14 cellular contexts compared by ENCODE assay signal in genomic region chr5:2879701-2880100, GRCh38.
A peak's percentile ranks its signal among the peaks of the same experiment; 100 is the strongest.
DNase-seq lines count a peak whose midpoint lies in the region; ATAC-seq, FAIRE-seq and TF ChIP-seq lines count a peak whose summit lies in the region.
"Had no signal": no experiment of that assay in that cellular context is flagged by ENCODE, and none has a peak within 500 bp of the region (broad histone marks: within the 10 kb centered on the region; RNA-seq: fewer than 3 reads in every experiment).

No MANE protein-coding gene starts in this region.

- TF ChIP-seq RAD21 in K562 (CRISPR knock-in tag; conservative IDR thresholded peaks at IDR 0.05 in 1 of 2, IDR thresholded peaks at IDR 0.05 in 1 of 2) = no peak

- no peak overlapping the region for H2BK15ac ChIP-seq in neuronal stem cell (ENCODE audit: low read length)

- peaks cover 5% of the 10 kb centered on the region; the same call in 2 of the 3 replicates for H3K4me1 Mint-ChIP-seq in GM23338
- H3K4me1 Mint-ChIP-seq: CD4-positive, alpha-beta memory T cell had no signal

- no peaks in the 10 kb centered on the region for H3K4me1 ChIP-seq in GM23338 (ENCODE audit: insufficient read depth)
- H3K4me1 ChIP-seq in HEK293 (ENCODE audit: control insufficient read depth, insufficient read depth, low read length) = no peaks in the 10 kb centered on the region
- no peaks in the 10 kb centered on the region for H3K4me1 ChIP-seq in K562 (replicated peaks in 1 of 2; ENCODE audit: control insufficient read depth in 2 of 2, insufficient read depth in 2 of 2, low read length in 2 of 2)
- no peaks in the 10 kb centered on the region for H3K4me1 ChIP-seq in neuronal stem cell (ENCODE audit: control insufficient read depth in 2 of 2, insufficient read depth in 1 of 2, low read depth in 1 of 2, low read length in 2 of 2)
- H3K4me1 ChIP-seq: A549, BE2C had no signal

- CTCF ChIA-PET in HEK293 (lab: Yijun Ruan, JAX) = no interaction called here
- CTCF ChIA-PET in K562 (lab: Yijun Ruan, JAX; ENCODE audit: low intra/inter-chr PET ratio) = no interaction called here

- H3K14ac ChIP-seq in neuronal stem cell (ENCODE audit: low read length) = no peak overlapping the region

- H3K36me3 ChIP-seq in GM23338 (ENCODE audit: insufficient read depth) (peaks cover 13% of the 10 kb centered on the region; the same call in 1 of the 2 replicates), HEK293 (ENCODE audit: control insufficient read depth in 2 of 2, insufficient read depth in 1 of 2, low read length in 2 of 2) (no peaks in the 10 kb centered on the region), K562 (ENCODE audit: control insufficient read depth, insufficient read depth, low read length) (no peaks in the 10 kb centered on the region), neuronal stem cell (replicated peaks in 1 of 2; ENCODE audit: control insufficient read depth in 2 of 2, insufficient read depth in 2 of 2, low read length in 2 of 2) (no peaks in the 10 kb centered on the region)
- H3K36me3 ChIP-seq: BE2C had no signal

- H3K79me2 ChIP-seq in GM23338 (replicated peaks; ENCODE audit: insufficient read depth) (no peaks in the 10 kb centered on the region), K562 (ENCODE audit: control insufficient read depth, insufficient read depth, low read length) (no peaks in the 10 kb centered on the region)

- 0% methylated on average over 1 of the region's 1 CpG for WGBS in K562 (ENCODE audit: insufficient coverage, low coverage, missing lambda C conversion rate)
- WGBS in neuronal stem cell (ENCODE audit: extremely low coverage in 2 of 2, insufficient read length in 2 of 2, insufficient replicate concordance in 1 of 2), 2 donors = no CpG with 5 or more reads among the region's 1 CpG

- peak; percentile 13 for DNase-seq in GM23338 (ENCODE audit: low spot score)
- DNase-seq in NCI-H2171 treated with DMSO at 0.1 percent for 48 hours (lab: John Stamatoyannopoulos, UW) = peak; percentile 31
- no peak for DNase-seq in K562 (ENCODE audit: extremely low read depth in 1 of 4, low spot score in 3 of 4)
- DNase-seq in activated CD4-positive, alpha-beta T cell treated with anti-CD3 and anti-CD28 coated beads, Interleukin-2, amount 50 U/mL, for 1 hour = no peak
- no peak for DNase-seq in neuronal stem cell (ENCODE audit: low spot score)
- DNase-seq: BE2C; CD4-positive, alpha-beta memory T cell; DMS79; GOT3; H9 had no signal

- FAIRE-seq in K562 (lab: Jason Lieb, UNC) = no peak
- FAIRE-seq: A549, GM12891 had no signal

- H3K27ac ChIP-seq in GM23338 (ENCODE audit: low read depth) = no peak overlapping the region
- H3K27ac ChIP-seq in HEK293 (ENCODE audit: extremely low read depth, low read depth, low read length) = no peak overlapping the region
- H3K27ac ChIP-seq in K562 (ENCODE audit: extremely low read depth, low read depth, low read length) = no peak overlapping the region
- H3K27ac ChIP-seq in neuronal stem cell (replicated peaks; ENCODE audit: low read length) = no peak overlapping the region
- H3K27ac ChIP-seq: A549, C4-2B had no signal

- H3K27me3 ChIP-seq in GM23338 (ENCODE audit: insufficient read depth) (no peaks in the 10 kb centered on the region), K562 (ENCODE audit: control insufficient read depth in 2 of 2, insufficient read depth in 2 of 2, low read length in 2 of 2) (no peaks in the 10 kb centered on the region), neuronal stem cell (ENCODE audit: control insufficient read depth in 3 of 3, insufficient read depth in 3 of 3, low read depth in 1 of 3, low read length in 3 of 3) (peaks cover 0 to 2% (median 0%) of the 10 kb centered on the region in 3 experiments)
- H3K27me3 ChIP-seq: BE2C had no signal

- H3K27me3 Mint-ChIP-seq in GM23338 (ENCODE audit: insufficient read depth, low read depth, poor library complexity) = peaks cover 3% of the 10 kb centered on the region
- H3K27me3 Mint-ChIP-seq: CD4-positive, alpha-beta memory T cell had no signal

- no peak overlapping the region for H2BK5ac ChIP-seq in neuronal stem cell (ENCODE audit: low read length)

- H3F3A ChIP-seq in GM23338 (replicated peaks; ENCODE audit: low read depth) = no peaks in the 10 kb centered on the region

- H2AK5ac ChIP-seq in neuronal stem cell (ENCODE audit: low read depth, low read length) = no peak overlapping the region

- H3K9me3 ChIP-seq in HEK293 (ENCODE audit: control insufficient read depth, insufficient read depth, low read depth, low read length) = no peaks in the 10 kb centered on the region
- no peaks in the 10 kb centered on the region for H3K9me3 ChIP-seq in K562 (replicated peaks; ENCODE audit: control insufficient read depth, insufficient read depth, low read depth, low read length)
- peaks cover 2 to 18% of the 10 kb centered on the region in 2 donors for H3K9me3 ChIP-seq in neuronal stem cell (replicated peaks in 1 of 2; ENCODE audit: control insufficient read depth in 2 of 2, insufficient read depth in 1 of 2, low read depth in 1 of 2, low read length in 2 of 2)
- H3K9me3 ChIP-seq: A549, BE2C had no signal

- no peak overlapping the region for H2BK12ac ChIP-seq in neuronal stem cell (ENCODE audit: low read length)

- peaks cover 32% of the 10 kb centered on the region for H3K9me3 Mint-ChIP-seq in GM23338

- no peak overlapping the region for H3K27ac Mint-ChIP-seq in GM23338
- H3K27ac Mint-ChIP-seq: CD4-positive, alpha-beta memory T cell; H9 had no signal

- TF ChIP-seq CTCF in GM23338 (conservative IDR thresholded peaks at IDR 0.05; ENCODE audit: low read depth in 2 of 2) (no peak), HEK293 (tag by site-specific recombination; IDR thresholded peaks at IDR 0.05) (no peak), K562 (IDR thresholded peaks at IDR 0.05 in 2 of 3, conservative IDR thresholded peaks at IDR 0.05 in 1 of 3; ENCODE audit: insufficient read depth in 2 of 3, low read depth in 1 of 3, low read length in 3 of 3) (no peak)

- no peak overlapping the region for H2BK120ac ChIP-seq in neuronal stem cell (ENCODE audit: low read depth, low read length)

- BruUV-seq in K562 (replicated peaks; lab: Mats Ljungman, UMichigan) = no TSS peak

- H3K9me1 ChIP-seq in K562 (ENCODE audit: control insufficient read depth, insufficient read depth, low read length) = no peaks in the 10 kb centered on the region

- no peak overlapping the region for H3K4me3 Mint-ChIP-seq in GM23338
- H3K4me3 Mint-ChIP-seq: CD4-positive, alpha-beta memory T cell; H9 had no signal

- H4K20me1 ChIP-seq in GM23338 (replicated peaks; ENCODE audit: insufficient read depth) (no peaks in the 10 kb centered on the region), K562 (replicated peaks; ENCODE audit: control insufficient read depth, insufficient read depth, low read length) (no peaks in the 10 kb centered on the region)

- in situ Hi-C loops in K562 (cut with MboI) = no loop called here

- H4K91ac ChIP-seq in neuronal stem cell (ENCODE audit: low read depth, low read length, poor library complexity) = no peak overlapping the region

- no peak for TF ChIP-seq POLR2A in K562 (conservative IDR thresholded peaks at IDR 0.05)

- H3K18ac ChIP-seq in neuronal stem cell (ENCODE audit: low read length) = no peak overlapping the region

- no peak overlapping the region for H3K23ac ChIP-seq in neuronal stem cell (ENCODE audit: low read depth, low read length, poor library complexity)

- ATAC-seq in GM23338 (no peak), K562 (no peak)
- ATAC-seq: A549 had no signal

- TF ChIP-seq EP300 in K562 (IDR thresholded peaks at IDR 0.05; ENCODE audit: low read length) = no peak

- H3K9ac ChIP-seq in K562 (ENCODE audit: insufficient read depth in 1 of 2, low read depth in 2 of 2, low read length in 2 of 2) (no peak overlapping the region), neuronal stem cell (ENCODE audit: low read depth, low read length, poor library complexity) (no peak overlapping the region)

- intact Hi-C loops in K562 (cut with micrococcal nuclease) = no loop called here

- no peak overlapping the region for H3K4me3 ChIP-seq in GM23338
- no peak overlapping the region for H3K4me3 ChIP-seq in HEK293 (ENCODE audit: low read depth, low read length)
- H3K4me3 ChIP-seq in K562 = no peak overlapping the region
- H3K4me3 ChIP-seq in neuronal stem cell (ENCODE audit: low read length in 2 of 2) = no peak overlapping the region
- H3K4me3 ChIP-seq: A549 had no signal

- H2AFZ ChIP-seq in GM23338 (no peak overlapping the region), K562 (ENCODE audit: low read depth, low read length) (no peak overlapping the region), neuronal stem cell (ENCODE audit: low read length) (no peak overlapping the region)

- H4K8ac ChIP-seq in neuronal stem cell (ENCODE audit: low read depth, low read length) = no peak overlapping the region

- H3K4ac ChIP-seq in neuronal stem cell (ENCODE audit: low read length) = no peak overlapping the region

- POLR2A ChIA-PET in HEK293 (lab: Yijun Ruan, JAX) (no interaction called here), K562 (lab: Yijun Ruan, JAX) (no interaction called here)

- no peaks in the 10 kb centered on the region for H3K79me1 ChIP-seq in neuronal stem cell (ENCODE audit: low read depth, low read length)

- H3K9me2 ChIP-seq in GM23338 (ENCODE audit: insufficient read depth) = no peaks in the 10 kb centered on the region

- H3K36me3 Mint-ChIP-seq in GM23338 (ENCODE audit: low read depth) = peaks cover 9% of the 10 kb centered on the region; the same call in 2 of the 3 replicates
- H3K36me3 Mint-ChIP-seq: CD4-positive, alpha-beta memory T cell had no signal

- no peak overlapping the region for H3K4me2 ChIP-seq in GM23338
- no peak overlapping the region for H3K4me2 ChIP-seq in K562 (ENCODE audit: insufficient read depth, low read length)
- no peak overlapping the region for H3K4me2 ChIP-seq in neuronal stem cell (ENCODE audit: insufficient read depth, low read length, poor library complexity, severe bottlenecking)
- H3K4me2 ChIP-seq: A549 had no signal

TF ChIP-seq in HEK293, 187 proteins besides CTCF, POLR2A, EP300 and RAD21 (continues in another document):
- TF ChIP-seq TRIM28 (IDR thresholded peaks at IDR 0.05; ENCODE audit: borderline replicate concordance, low read length) (peak; percentile 99), ZIC2 (tag by site-specific recombination; IDR thresholded peaks at IDR 0.05) (no peak), ZNF510 (tag by site-specific recombination; IDR thresholded peaks at IDR 0.05; ENCODE audit: insufficient replicate concordance) (peak; percentile 28), ZNF747 (tag by site-specific recombination; IDR thresholded peaks at IDR 0.05) (no peak), ZFP41 (tag by site-specific recombination; IDR thresholded peaks at IDR 0.05; ENCODE audit: borderline replicate concordance) (no peak), ZNF664 (tag by site-specific recombination; IDR thresholded peaks at IDR 0.05) (no peak)

TF ChIP-seq in K562, 482 proteins besides CTCF, POLR2A, EP300 and RAD21 (continues in another document):
- TF ChIP-seq ATF1 (CRISPR knock-in tag; IDR thresholded peaks at IDR 0.05) (no peak), ATF1 (tag; IDR thresholded peaks at IDR 0.05) (no peak), NCOA4 (IDR thresholded peaks at IDR 0.05; ENCODE audit: partially characterized antibody) (no peak), ZBTB7A (IDR thresholded peaks at IDR 0.05; ENCODE audit: borderline replicate concordance, control insufficient read depth, low read depth, low read length) (no peak), PYGO2 (tag; IDR thresholded peaks at IDR 0.05) (no peak), CHD4 (IDR thresholded peaks at IDR 0.05; ENCODE audit: insufficient read depth, insufficient replicate concordance, low read depth, low read length, poor library complexity, severe bottlenecking) (no peak)

Comparison
In these comparisons a context has a peak if more than half of its experiments do, and no peak if none do; other contexts are left out.
1. DNase-seq: peak in GM23338 (single experiment) and NCI-H2171 treated with DMSO at 0.1 percent for 48 hours (single experiment); none in K562 (0 of 4), activated CD4-positive, alpha-beta T cell treated with anti-CD3 and anti-CD28 coated beads, Interleukin-2, amount 50 U/mL, for 1 hour (single experiment) and neuronal stem cell (single experiment).